15 cellular contexts compared by ENCODE assay signal in the genomic region with DNA sequence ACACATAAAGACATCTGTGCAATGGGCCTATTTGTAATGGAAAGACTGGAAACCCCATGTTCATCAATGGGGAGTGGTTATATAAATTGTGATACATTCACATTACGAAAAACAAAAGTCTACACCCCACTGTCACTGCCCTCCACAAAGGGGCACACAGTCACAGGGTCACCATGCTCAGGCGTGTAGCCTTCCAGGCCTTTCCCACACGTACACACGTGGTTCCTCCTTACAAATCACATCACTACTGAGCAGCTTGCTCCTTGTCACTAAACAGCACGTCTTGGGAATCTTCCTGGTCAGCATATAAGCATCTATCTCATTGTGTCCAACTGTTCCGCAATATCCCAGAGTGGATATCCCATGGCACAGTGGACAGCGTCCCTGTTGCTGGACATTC.
DNase-seq lines count a peak whose midpoint lies in the region; ATAC-seq and TF ChIP-seq lines count a peak whose summit lies in the region.
"Had no signal": no experiment of that assay in that cellular context is flagged by ENCODE, and none has a peak within 500 bp of the region (broad histone marks: within the 10 kb centered on the region; RNA-seq: fewer than 3 reads in every experiment).

No MANE protein-coding gene starts in this region.

- no peak overlapping the region for H2BK120ac ChIP-seq in neuronal stem cell (ENCODE audit: low read depth, low read length)

- no CpG with 5 or more reads among the region's 7 CpGs for WGBS in neuronal stem cell (ENCODE audit: extremely low coverage in 2 of 2, insufficient read length in 2 of 2, insufficient replicate concordance in 1 of 2), 2 donors

- no peak overlapping the region for H3K23ac ChIP-seq in neuronal stem cell (ENCODE audit: low read depth, low read length, poor library complexity)

- H3K4me3 ChIP-seq in OCI-LY7 (ENCODE audit: low read depth, low read length, poor library complexity, severe bottlenecking) (no peak overlapping the region), neuronal stem cell (ENCODE audit: low read length in 2 of 2) (no peak overlapping the region), subcutaneous abdominal adipose tissue (ENCODE audit: low read depth in 1 of 5, low read length in 5 of 5) (no peak overlapping the region), brain microvascular endothelial cell (ENCODE audit: low read depth, low read length) (no peak overlapping the region)
- H3K4me3 ChIP-seq: HAP-1 had no signal

- H4K91ac ChIP-seq in neuronal stem cell (ENCODE audit: low read depth, low read length, poor library complexity), result no peak overlapping the region

- H3K14ac ChIP-seq in neuronal stem cell (ENCODE audit: low read length), result no peak overlapping the region

- no peak for DNase-seq in HEK293T (ENCODE audit: extremely low spot score)
- no peak for DNase-seq in OCI-LY7 (ENCODE audit: low spot score)
- DNase-seq in neuronal stem cell (ENCODE audit: low spot score), result no peak
- no peak for DNase-seq in brain microvascular endothelial cell
- no peak for DNase-seq in activated CD4-positive, alpha-beta T cell treated with anti-CD3 and anti-CD28 coated beads, Interleukin-2, amount 50 U/mL, for 48 hours
- DNase-seq: CD8-positive, alpha-beta T cell; COR-L47; DMS153; DMS79 treated with DMSO at 0.1 percent for 48 hours; EL; HFFc6 had no signal

- no peak overlapping the region for H4K8ac ChIP-seq in neuronal stem cell (ENCODE audit: low read depth, low read length)

- TF ChIP-seq CTCF in OCI-LY7 (conservative IDR thresholded peaks at IDR 0.05; ENCODE audit: low read length) (no peak), brain microvascular endothelial cell (IDR thresholded peaks at IDR 0.05; ENCODE audit: low read depth, low read length, missing control alignments) (no peak)

- no peak for ATAC-seq in HG03025 (IDR thresholded peaks at IDR 0.05; ENCODE audit: low FRiP score, unreplicated experiment)
- ATAC-seq: CD8-positive, alpha-beta T cell; HepG2 had no signal

- H2AFZ ChIP-seq in OCI-LY7 (ENCODE audit: low read length) (peak overlapping the region; percentile 69; the same call in 1 of the 2 replicates), neuronal stem cell (ENCODE audit: low read length) (no peak overlapping the region)

- no peaks in the 10 kb centered on the region for H4K20me1 ChIP-seq in OCI-LY7 (ENCODE audit: insufficient read depth, low read length)

- BruUV-seq in OCI-LY7 (replicated peaks; lab: Mats Ljungman, UMichigan), result no TSS peak

- CTCF ChIA-PET in HEK293T (lab: Yijun Ruan, JAX) (no interaction called here), OCI-LY7 (lab: Charles Lee; ENCODE audit: unreplicated experiment) (no interaction called here)

- no peaks in the 10 kb centered on the region for H3K9me2 ChIP-seq in OCI-LY7 (ENCODE audit: insufficient read depth, low read length)

- no peak overlapping the region for H2AK5ac ChIP-seq in neuronal stem cell (ENCODE audit: low read depth, low read length)

- H2BK12ac ChIP-seq in neuronal stem cell (ENCODE audit: low read length), result no peak overlapping the region

- no peaks in the 10 kb centered on the region for H3K79me2 ChIP-seq in OCI-LY7 (ENCODE audit: insufficient read depth, low read depth, low read length)

- POLR2A ChIA-PET in HEK293T (lab: Yijun Ruan, JAX) (no interaction called here), OCI-LY7 (lab: Charles Lee) (interaction anchor here (0.7 kb wide), 1 partner anchor 10 kb away, joined by 7 read pairs; no protein-coding TSS in a partner anchor)

- H3K18ac ChIP-seq in neuronal stem cell (ENCODE audit: low read length), result peak overlapping the region; percentile 15

- H3K9ac ChIP-seq in neuronal stem cell (ENCODE audit: low read depth, low read length, poor library complexity) (no peak overlapping the region), subcutaneous abdominal adipose tissue (ENCODE audit: low read length in 5 of 5) (no peak overlapping the region)

- no peaks in the 10 kb centered on the region for H3K9me3 ChIP-seq in OCI-LY7 (ENCODE audit: low read length)
- H3K9me3 ChIP-seq in neuronal stem cell (replicated peaks in 1 of 2; ENCODE audit: control insufficient read depth in 2 of 2, insufficient read depth in 1 of 2, low read depth in 1 of 2, low read length in 2 of 2), result no peaks in the 10 kb centered on the region
- no peaks in the 10 kb centered on the region for H3K9me3 ChIP-seq in subcutaneous abdominal adipose tissue (ENCODE audit: control insufficient read depth in 5 of 5, low read length in 5 of 5)

- H2BK5ac ChIP-seq in neuronal stem cell (ENCODE audit: low read length), result no peak overlapping the region

- peak overlapping the region; percentile 53 for H3K27ac ChIP-seq in OCI-LY7 (ENCODE audit: low read depth, low read length, poor library complexity, severe bottlenecking)
- H3K27ac ChIP-seq in neuronal stem cell (replicated peaks; ENCODE audit: low read length), result peak overlapping the region; percentile 13
- peak overlapping the region; percentile 84 for H3K27ac ChIP-seq in subcutaneous abdominal adipose tissue (ENCODE audit: low read depth, low read length)
- no peak overlapping the region for H3K27ac ChIP-seq in brain microvascular endothelial cell

- no peak overlapping the region for H2BK15ac ChIP-seq in neuronal stem cell (ENCODE audit: low read length)

- H3K4me1 ChIP-seq in OCI-LY7 (ENCODE audit: insufficient read depth, low read length, poor library complexity, severe bottlenecking) (peaks cover 56% of the 10 kb centered on the region), neuronal stem cell (ENCODE audit: control insufficient read depth in 2 of 2, insufficient read depth in 1 of 2, low read depth in 1 of 2, low read length in 2 of 2) (peaks cover 20 to 42% of the 10 kb centered on the region in 2 donors), subcutaneous abdominal adipose tissue (ENCODE audit: control insufficient read depth in 5 of 5, insufficient read depth in 5 of 5, low read length in 5 of 5) (peaks cover 2 to 32% (median 21%) of the 10 kb centered on the region in 5 donors)
- H3K4me1 ChIP-seq: HAP-1 had no signal

- H3K4me2 ChIP-seq in OCI-LY7 (ENCODE audit: low read length), result peak overlapping the region; percentile 58
- no peak overlapping the region for H3K4me2 ChIP-seq in neuronal stem cell (ENCODE audit: insufficient read depth, low read length, poor library complexity, severe bottlenecking)

- H3K4ac ChIP-seq in neuronal stem cell (ENCODE audit: low read length), result no peak overlapping the region

- peaks cover 0 to 6% (median 0%) of the 10 kb centered on the region in 3 experiments for H3K27me3 ChIP-seq in neuronal stem cell (ENCODE audit: control insufficient read depth in 3 of 3, insufficient read depth in 3 of 3, low read depth in 1 of 3, low read length in 3 of 3)
- no peaks in the 10 kb centered on the region for H3K27me3 ChIP-seq in subcutaneous abdominal adipose tissue (ENCODE audit: control insufficient read depth in 5 of 5, insufficient read depth in 4 of 5, low read length in 5 of 5)
- H3K27me3 ChIP-seq in brain microvascular endothelial cell (replicated peaks), result no peaks in the 10 kb centered on the region

- intact Hi-C loops in OCI-LY7 (cut with micrococcal nuclease; ENCODE audit: unreplicated experiment), result loop anchor here (5.0 to 10.0 kb wide), 2 partner anchors 190 to 628 kb away; partner anchors contain the start of gene LCOR

- no peaks in the 10 kb centered on the region for H3K36me3 ChIP-seq in OCI-LY7 (ENCODE audit: insufficient read depth, low read length)
- no peaks in the 10 kb centered on the region for H3K36me3 ChIP-seq in neuronal stem cell (replicated peaks in 1 of 2; ENCODE audit: control insufficient read depth in 2 of 2, insufficient read depth in 2 of 2, low read length in 2 of 2)
- H3K36me3 ChIP-seq in subcutaneous abdominal adipose tissue (ENCODE audit: control insufficient read depth in 5 of 5, insufficient read depth in 5 of 5, low read length in 5 of 5), result no peaks in the 10 kb centered on the region
- no peaks in the 10 kb centered on the region for H3K36me3 ChIP-seq in brain microvascular endothelial cell (replicated peaks)
- H3K36me3 ChIP-seq: HAP-1 had no signal

- in situ Hi-C loops in brain microvascular endothelial cell (cut with HindIII; ENCODE audit: low pct_ligation_motif_present, low sequenced_read_pairs), result no loop called here

- H3K79me1 ChIP-seq in neuronal stem cell (ENCODE audit: low read depth, low read length), result no peaks in the 10 kb centered on the region

TF ChIP-seq in HEK293T, 16 proteins besides CTCF, POLR2A, EP300 and RAD21:
- TF ChIP-seq BHLHE40 (IDR thresholded peaks at IDR 0.05; ENCODE audit: borderline replicate concordance), result no peak
- TF ChIP-seq ZNF384 (IDR thresholded peaks at IDR 0.05), result 0 out of 2 replicates have a peak, but pooled peaks have one; percentile 6
